19 cellular contexts compared by ENCODE assay signal in the genomic region with DNA sequence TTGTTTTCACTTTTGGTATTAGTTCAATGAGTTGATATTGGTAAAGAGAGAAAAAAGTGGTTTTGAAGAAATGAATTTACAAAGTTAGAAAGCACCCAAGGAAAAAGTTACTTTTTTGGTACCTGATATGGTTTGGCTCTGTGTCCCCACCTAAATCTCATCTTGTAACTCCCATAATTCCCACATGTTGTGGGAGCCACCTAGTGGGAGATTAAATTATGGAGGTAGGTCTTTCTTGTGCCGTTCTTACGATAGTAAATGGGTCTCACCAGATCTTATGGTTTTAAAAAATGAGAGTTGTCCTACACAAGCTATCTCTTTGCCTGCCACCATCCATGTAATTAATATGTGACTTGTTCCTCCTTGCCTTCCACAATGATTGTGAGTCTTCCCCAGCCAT.
DNase-seq lines count a peak whose midpoint lies in the region; ATAC-seq, FAIRE-seq and TF ChIP-seq lines count a peak whose summit lies in the region.
"Had no signal": no experiment of that assay in that cellular context is flagged by ENCODE, and none has a peak within 500 bp of the region (broad histone marks: within the 10 kb centered on the region; RNA-seq: fewer than 3 reads in every experiment).

No MANE protein-coding gene starts in this region.

- WGBS in liver = 87% methylated on average over 2 of the region's 2 CpGs
- WGBS in right lobe of liver (ENCODE audit: insufficient coverage, low coverage, low lambda C conversion rate, missing lambda C conversion rate) = 59% methylated on average over 2 of the region's 2 CpGs

- no peak for ATAC-seq in right lobe of liver

- H3K4me3 ChIP-seq in liver (ENCODE audit: low read depth in 1 of 3, low read length in 3 of 3) = no peak overlapping the region
- H3K4me3 ChIP-seq in right lobe of liver = no peak overlapping the region
- H3K4me3 ChIP-seq in bronchial epithelial cell (ENCODE audit: low read depth, low read length) = no peak overlapping the region
- no peak overlapping the region for H3K4me3 ChIP-seq in colonic mucosa
- H3K4me3 ChIP-seq: hepatocyte had no signal

- intact Hi-C loops in right lobe of liver (cut with DNase I) (no loop called here), colonic mucosa (cut with DNase I) (no loop called here)
- intact Hi-C loops in activated T-helper 1 cell treated with anti-CD3 and anti-CD28 coated beads, Interleukin-12 subunit alpha, Interleukin-12 subunit beta, Interleukin-2, Interleukin-4 antibody, amounts not matched to agents 30 ng/mL and 10 ng/mL and 1 ng/mL, durations not matched to agents 14 hours and 24 hours and 36 hours (cut with micrococcal nuclease) = no loop called here

- H3K4me1 ChIP-seq in liver (ENCODE audit: control insufficient read depth in 4 of 4, insufficient read depth in 4 of 4, low read length in 3 of 4) (no peaks in the 10 kb centered on the region), right lobe of liver (no peaks in the 10 kb centered on the region), colonic mucosa (no peaks in the 10 kb centered on the region)

- peaks cover 31% of the 10 kb centered on the region for H3K9me3 Mint-ChIP-seq in activated T-helper 1 cell treated with anti-CD3 and anti-CD28 coated beads, Interleukin-12 subunit alpha, Interleukin-12 subunit beta, Interleukin-2, Interleukin-4 antibody, amounts not matched to agents 30 ng/mL and 10 ng/mL and 1 ng/mL, durations not matched to agents 14 hours and 24 hours and 36 hours

- no peak for TF ChIP-seq CTCF in liver (IDR thresholded peaks at IDR 0.05; ENCODE audit: low read depth, low read length, missing input control)
- peak in 2 of 4 donors; percentile 18 to 30 for TF ChIP-seq CTCF in right lobe of liver (IDR thresholded peaks at IDR 0.05)
- TF ChIP-seq CTCF in bronchial epithelial cell (IDR thresholded peaks at IDR 0.05; ENCODE audit: insufficient read depth, low read length, severe bottlenecking) = no peak
- TF ChIP-seq CTCF in colonic mucosa (IDR thresholded peaks at IDR 0.05) = no peak

- peak; percentile 51 to 58 for TF ChIP-seq RAD21 in liver (IDR thresholded peaks at IDR 0.05)

- H3K9me3 ChIP-seq in liver (ENCODE audit: control insufficient read depth in 4 of 4, low read length in 3 of 4) = no peaks in the 10 kb centered on the region
- H3K9me3 ChIP-seq in right lobe of liver = no peaks in the 10 kb centered on the region
- H3K9me3 ChIP-seq in colonic mucosa = peaks cover 5% of the 10 kb centered on the region

- H3K9ac ChIP-seq in liver (ENCODE audit: low read depth in 1 of 2, low read length in 2 of 2) (no peak overlapping the region), colonic mucosa (ENCODE audit: low read depth in 2 of 2, low read length in 2 of 2) (no peak overlapping the region)
- H3K9ac ChIP-seq: KMS-11 had no signal

- no peak overlapping the region for H3K4me3 Mint-ChIP-seq in activated T-helper 1 cell treated with anti-CD3 and anti-CD28 coated beads, Interleukin-12 subunit alpha, Interleukin-12 subunit beta, Interleukin-2, Interleukin-4 antibody, amounts not matched to agents 30 ng/mL and 10 ng/mL and 1 ng/mL, durations not matched to agents 14 hours and 24 hours and 36 hours
- H3K4me3 Mint-ChIP-seq: activated CD4-positive, alpha-beta T cell treated with anti-CD3 and anti-CD28 coated beads, Interleukin-2, amount 10 ng/mL, durations not matched to agents 24 days and 14 days; CD8-positive, alpha-beta memory T cell; central memory CD8-positive, alpha-beta T cell had no signal

- DNase-seq in right lobe of liver = no peak
- DNase-seq in NCI-H524 treated with DMSO at 0.1 percent for 48 hours (lab: John Stamatoyannopoulos, UW) = peak; percentile 17
- peak; percentile 15 for DNase-seq in bronchial epithelial cell (ENCODE audit: low read depth)
- DNase-seq in activated T-helper 1 cell treated with anti-CD3 and anti-CD28 coated beads, Interleukin-12 subunit alpha, Interleukin-12 subunit beta, Interleukin-2, Interleukin-4 antibody, amounts not matched to agents 30 ng/mL and 10 ng/mL and 1 ng/mL, durations not matched to agents 14 hours and 24 hours and 36 hours (ENCODE audit: low spot score) = no peak
- no peak for DNase-seq in NCI-H526 treated with DMSO at 0.1 percent for 48 hours (lab: John Stamatoyannopoulos, UW)
- DNase-seq in NOMO-1 treated with DMSO at 0.1 percent for 48 hours (lab: John Stamatoyannopoulos, UW; ENCODE audit: unreplicated experiment) = no peak
- no peak for DNase-seq in colonic mucosa
- DNase-seq: activated CD4-positive, alpha-beta T cell treated with anti-CD3 and anti-CD28 coated beads, Interleukin-2, amount 10 ng/mL, durations not matched to agents 24 days and 14 days; CD8-positive, alpha-beta memory T cell; effector memory CD4-positive, alpha-beta T cell; EL; islet precursor cell; mammary epithelial cell; NCI-H1105; occipital lobe had no signal

- TF ChIP-seq POLR2A in right lobe of liver (IDR thresholded peaks at IDR 0.05) = no peak

- H3K27me3 ChIP-seq in liver (ENCODE audit: control insufficient read depth in 4 of 4, insufficient read depth in 4 of 4, low read length in 3 of 4) (no peaks in the 10 kb centered on the region), right lobe of liver (no peaks in the 10 kb centered on the region), bronchial epithelial cell (ENCODE audit: control insufficient read depth, insufficient read depth, low read length) (no peaks in the 10 kb centered on the region), colonic mucosa (no peaks in the 10 kb centered on the region)
- H3K27me3 ChIP-seq: hepatocyte had no signal

- H3K27ac ChIP-seq in liver (ENCODE audit: low read depth in 1 of 2, low read length in 2 of 2) (no peak overlapping the region), right lobe of liver (no peak overlapping the region), colonic mucosa (no peak overlapping the region)
- H3K27ac ChIP-seq: hepatocyte, KMS-11 had no signal

- FAIRE-seq in bronchial epithelial cell (lab: Jason Lieb, UNC) = no peak

- no peaks in the 10 kb centered on the region for H3K27me3 Mint-ChIP-seq in activated T-helper 1 cell treated with anti-CD3 and anti-CD28 coated beads, Interleukin-12 subunit alpha, Interleukin-12 subunit beta, Interleukin-2, Interleukin-4 antibody, amounts not matched to agents 30 ng/mL and 10 ng/mL and 1 ng/mL, durations not matched to agents 14 hours and 24 hours and 36 hours (ENCODE audit: insufficient read depth)
- H3K27me3 Mint-ChIP-seq: activated CD4-positive, alpha-beta T cell treated with anti-CD3 and anti-CD28 coated beads, Interleukin-2, amount 10 ng/mL, durations not matched to agents 24 days and 14 days; CD8-positive, alpha-beta memory T cell; central memory CD8-positive, alpha-beta T cell had no signal

- H3K36me3 ChIP-seq in liver (ENCODE audit: control insufficient read depth in 4 of 4, insufficient read depth in 3 of 4, low read depth in 1 of 4, low read length in 3 of 4) = no peaks in the 10 kb centered on the region
- no peaks in the 10 kb centered on the region for H3K36me3 ChIP-seq in right lobe of liver
- no peaks in the 10 kb centered on the region for H3K36me3 ChIP-seq in bronchial epithelial cell (ENCODE audit: control insufficient read depth, insufficient read depth, low read length)
- no peaks in the 10 kb centered on the region for H3K36me3 ChIP-seq in colonic mucosa

- H3K4me1 Mint-ChIP-seq in activated T-helper 1 cell treated with anti-CD3 and anti-CD28 coated beads, Interleukin-12 subunit alpha, Interleukin-12 subunit beta, Interleukin-2, Interleukin-4 antibody, amounts not matched to agents 30 ng/mL and 10 ng/mL and 1 ng/mL, durations not matched to agents 14 hours and 24 hours and 36 hours (ENCODE audit: low read depth) = no peaks in the 10 kb centered on the region
- H3K4me1 Mint-ChIP-seq: activated CD4-positive, alpha-beta T cell treated with anti-CD3 and anti-CD28 coated beads, Interleukin-2, amount 10 ng/mL, durations not matched to agents 24 days and 14 days; CD8-positive, alpha-beta memory T cell; central memory CD8-positive, alpha-beta T cell had no signal

- no peak overlapping the region for H3K27ac Mint-ChIP-seq in activated T-helper 1 cell treated with anti-CD3 and anti-CD28 coated beads, Interleukin-12 subunit alpha, Interleukin-12 subunit beta, Interleukin-2, Interleukin-4 antibody, amounts not matched to agents 30 ng/mL and 10 ng/mL and 1 ng/mL, durations not matched to agents 14 hours and 24 hours and 36 hours
- H3K27ac Mint-ChIP-seq: activated CD4-positive, alpha-beta T cell treated with anti-CD3 and anti-CD28 coated beads, Interleukin-2, amount 10 ng/mL, durations not matched to agents 24 days and 14 days; CD8-positive, alpha-beta memory T cell had no signal

- no peaks in the 10 kb centered on the region for H3K36me3 Mint-ChIP-seq in activated T-helper 1 cell treated with anti-CD3 and anti-CD28 coated beads, Interleukin-12 subunit alpha, Interleukin-12 subunit beta, Interleukin-2, Interleukin-4 antibody, amounts not matched to agents 30 ng/mL and 10 ng/mL and 1 ng/mL, durations not matched to agents 14 hours and 24 hours and 36 hours (ENCODE audit: low read depth)
- H3K36me3 Mint-ChIP-seq: CD8-positive, alpha-beta memory T cell had no signal

TF ChIP-seq in liver, 16 proteins besides CTCF, POLR2A, EP300 and RAD21:
- TF ChIP-seq, protein P1, sequence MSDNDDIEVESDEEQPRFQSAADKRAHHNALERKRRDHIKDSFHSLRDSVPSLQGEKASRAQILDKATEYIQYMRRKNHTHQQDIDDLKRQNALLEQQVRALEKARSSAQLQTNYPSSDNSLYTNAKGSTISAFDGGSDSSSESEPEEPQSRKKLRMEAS (IDR thresholded peaks at IDR 0.05) = no peak
- TF ChIP-seq TAF1 (conservative IDR thresholded peaks at IDR 0.05) (no peak), SP1 (IDR thresholded peaks at IDR 0.05) (no peak), FOXA1 (IDR thresholded peaks at IDR 0.05) (no peak), EGR1 (IDR thresholded peaks at IDR 0.05; ENCODE audit: low read depth in 2 of 2) (no peak), HNF4G (IDR thresholded peaks at IDR 0.05) (no peak), YY1 (IDR thresholded peaks at IDR 0.05) (no peak)
- TF ChIP-seq, protein P2, sequence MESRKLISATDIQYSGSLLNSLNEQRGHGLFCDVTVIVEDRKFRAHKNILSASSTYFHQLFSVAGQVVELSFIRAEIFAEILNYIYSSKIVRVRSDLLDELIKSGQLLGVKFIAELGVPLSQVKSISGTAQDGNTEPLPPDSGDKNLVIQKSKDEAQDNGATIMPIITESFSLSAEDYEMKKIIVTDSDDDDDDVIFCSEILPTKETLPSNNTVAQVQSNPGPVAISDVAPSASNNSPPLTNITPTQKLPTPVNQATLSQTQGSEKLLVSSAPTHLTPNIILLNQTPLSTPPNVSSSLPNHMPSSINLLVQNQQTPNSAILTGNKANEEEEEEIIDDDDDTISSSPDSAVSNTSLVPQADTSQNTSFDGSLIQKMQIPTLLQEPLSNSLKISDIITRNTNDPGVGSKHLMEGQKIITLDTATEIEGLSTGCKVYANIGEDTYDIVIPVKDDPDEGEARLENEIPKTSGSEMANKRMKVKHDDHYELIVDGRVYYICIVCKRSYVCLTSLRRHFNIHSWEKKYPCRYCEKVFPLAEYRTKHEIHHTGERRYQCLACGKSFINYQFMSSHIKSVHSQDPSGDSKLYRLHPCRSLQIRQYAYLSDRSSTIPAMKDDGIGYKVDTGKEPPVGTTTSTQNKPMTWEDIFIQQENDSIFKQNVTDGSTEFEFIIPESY (IDR thresholded peaks at IDR 0.05) = no peak

Comparison
In these comparisons a context has a peak if more than half of its experiments do, and no peak if none do; other contexts are left out.
1. DNase-seq: peak in NCI-H524 treated with DMSO at 0.1 percent for 48 hours (single experiment) and bronchial epithelial cell (single experiment); none in right lobe of liver (0 of 3), activated T-helper 1 cell treated with anti-CD3 and anti-CD28 coated beads, Interleukin-12 subunit alpha, Interleukin-12 subunit beta, Interleukin-2, Interleukin-4 antibody, amounts not matched to agents 30 ng/mL and 10 ng/mL and 1 ng/mL, durations not matched to agents 14 hours and 24 hours and 36 hours (single experiment), NCI-H526 treated with DMSO at 0.1 percent for 48 hours (single experiment), NOMO-1 treated with DMSO at 0.1 percent for 48 hours (single experiment) and colonic mucosa (single experiment).